In the genomic region with DNA sequence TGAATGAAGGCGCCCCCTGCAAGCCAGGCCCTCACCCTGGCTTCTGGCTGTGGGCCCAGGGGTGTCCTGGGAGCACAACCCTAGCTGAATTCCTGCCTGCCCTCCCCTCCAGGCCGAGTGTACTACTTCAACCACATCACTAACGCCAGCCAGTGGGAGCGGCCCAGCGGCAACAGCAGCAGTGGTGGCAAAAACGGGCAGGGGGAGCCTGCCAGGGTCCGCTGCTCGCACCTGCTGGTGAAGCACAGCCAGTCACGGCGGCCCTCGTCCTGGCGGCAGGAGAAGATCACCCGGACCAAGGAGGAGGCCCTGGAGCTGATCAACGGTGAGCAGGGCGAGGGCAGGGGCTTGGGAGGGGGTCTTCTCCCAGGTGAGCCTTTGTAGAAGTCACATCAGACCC, we compare ENCODE assay signal across 2 cellular contexts.
TF ChIP-seq lines count a peak whose summit lies in the region.

No MANE protein-coding gene starts in this region.

TF ChIP-seq in IMR-90, 13 proteins besides CTCF, POLR2A, EP300 and RAD21:
- no peak for TF ChIP-seq RFX5 (IDR thresholded peaks at IDR 0.05; ENCODE audit: low read depth, low read length)
- TF ChIP-seq NFE2L2 (IDR thresholded peaks at IDR 0.05; ENCODE audit: low read depth, low read length): no peak
- TF ChIP-seq, protein P1, sequence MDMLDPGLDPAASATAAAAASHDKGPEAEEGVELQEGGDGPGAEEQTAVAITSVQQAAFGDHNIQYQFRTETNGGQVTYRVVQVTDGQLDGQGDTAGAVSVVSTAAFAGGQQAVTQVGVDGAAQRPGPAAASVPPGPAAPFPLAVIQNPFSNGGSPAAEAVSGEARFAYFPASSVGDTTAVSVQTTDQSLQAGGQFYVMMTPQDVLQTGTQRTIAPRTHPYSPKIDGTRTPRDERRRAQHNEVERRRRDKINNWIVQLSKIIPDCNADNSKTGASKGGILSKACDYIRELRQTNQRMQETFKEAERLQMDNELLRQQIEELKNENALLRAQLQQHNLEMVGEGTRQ (IDR thresholded peaks at IDR 0.05; ENCODE audit: low read depth, low read length): no peak
- TF ChIP-seq, protein P2, sequence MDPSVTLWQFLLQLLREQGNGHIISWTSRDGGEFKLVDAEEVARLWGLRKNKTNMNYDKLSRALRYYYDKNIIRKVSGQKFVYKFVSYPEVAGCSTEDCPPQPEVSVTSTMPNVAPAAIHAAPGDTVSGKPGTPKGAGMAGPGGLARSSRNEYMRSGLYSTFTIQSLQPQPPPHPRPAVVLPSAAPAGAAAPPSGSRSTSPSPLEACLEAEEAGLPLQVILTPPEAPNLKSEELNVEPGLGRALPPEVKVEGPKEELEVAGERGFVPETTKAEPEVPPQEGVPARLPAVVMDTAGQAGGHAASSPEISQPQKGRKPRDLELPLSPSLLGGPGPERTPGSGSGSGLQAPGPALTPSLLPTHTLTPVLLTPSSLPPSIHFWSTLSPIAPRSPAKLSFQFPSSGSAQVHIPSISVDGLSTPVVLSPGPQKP (IDR thresholded peaks at IDR 0.05; ENCODE audit: borderline replicate concordance, low read depth, low read length): no peak
- no peak for TF ChIP-seq SMC3 (IDR thresholded peaks at IDR 0.05; ENCODE audit: low read depth, low read length)
- TF ChIP-seq MAZ (IDR thresholded peaks at IDR 0.05; ENCODE audit: borderline replicate concordance, low read depth, low read length): no peak
- no peak for TF ChIP-seq BHLHE40 (IDR thresholded peaks at IDR 0.05; ENCODE audit: low read depth, low read length)
- TF ChIP-seq RCOR1 (IDR thresholded peaks at IDR 0.05; ENCODE audit: insufficient replicate concordance, low read length): no peak
- no peak for TF ChIP-seq MAFK (IDR thresholded peaks at IDR 0.05; ENCODE audit: low read depth, low read length)
- TF ChIP-seq FOS (IDR thresholded peaks at IDR 0.05; ENCODE audit: low read depth, low read length): no peak
- TF ChIP-seq CEBPB (IDR thresholded peaks at IDR 0.05; ENCODE audit: low read depth, low read length): no peak
- no peak for TF ChIP-seq MXI1 (IDR thresholded peaks at IDR 0.05; ENCODE audit: borderline replicate concordance, low read depth, low read length)
- no peak for TF ChIP-seq CHD1 (IDR thresholded peaks at IDR 0.05; ENCODE audit: low read depth, low read length)

TF ChIP-seq in K562, 482 proteins besides CTCF, POLR2A, EP300 and RAD21:
- TF ChIP-seq ZNF764 (CRISPR knock-in tag; IDR thresholded peaks at IDR 0.05; ENCODE audit: low read depth): no peak
- 0 out of 2 replicates have a peak, but pooled peaks have one; percentile 19 for TF ChIP-seq RBFOX2 (IDR thresholded peaks at IDR 0.05; ENCODE audit: low read depth, low read length)
- no peak for TF ChIP-seq POLR2AphosphoS5 (IDR thresholded peaks at IDR 0.05; ENCODE audit: control insufficient read depth, insufficient read depth, low read depth, low read length)
